ENCODE assay signal across 10 cellular contexts in the genomic region with DNA sequence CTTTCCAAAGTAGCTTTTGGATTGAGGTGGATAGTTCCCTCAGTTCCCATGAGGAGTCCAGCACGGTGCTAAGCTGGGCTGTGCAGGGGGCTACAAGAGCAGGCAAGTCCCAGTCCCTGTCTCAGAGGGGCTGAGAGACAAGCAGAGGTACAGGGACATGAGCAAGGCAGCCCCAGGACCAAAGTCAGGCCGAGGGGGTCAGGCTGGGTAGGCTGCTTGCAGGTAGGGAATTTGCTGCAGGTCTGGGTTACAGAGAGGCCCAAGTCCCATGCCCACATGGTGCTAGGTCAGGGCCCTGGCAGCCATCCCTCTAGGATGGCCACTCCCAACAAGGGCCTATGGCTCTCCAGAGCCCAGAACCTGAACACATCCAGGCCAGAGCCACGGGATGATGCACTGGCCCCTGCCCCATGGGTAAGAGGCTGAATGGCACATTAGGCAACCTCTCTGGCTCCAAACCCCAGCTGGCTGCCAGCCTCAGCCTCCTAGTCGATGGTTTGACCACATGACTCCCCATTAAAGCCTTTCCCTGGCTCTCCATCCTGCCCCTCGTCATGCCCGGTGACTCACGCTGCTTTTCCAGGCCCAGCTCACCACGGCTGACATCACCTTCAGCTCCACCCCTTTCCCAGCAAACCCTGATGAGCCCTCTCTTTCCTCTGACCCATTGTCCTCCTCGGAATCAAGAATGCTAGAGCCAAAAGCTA.
DNase-seq lines count a peak whose midpoint lies in the region; ATAC-seq and TF ChIP-seq lines count a peak whose summit lies in the region.
"Had no signal": no experiment of that assay in that cellular context is flagged by ENCODE, and none has a peak within 500 bp of the region (broad histone marks: within the 10 kb centered on the region; RNA-seq: fewer than 3 reads in every experiment).

No MANE protein-coding gene starts in this region.

- H3K4me1 ChIP-seq in aorta (ENCODE audit: control insufficient read depth in 1 of 2, insufficient read depth in 2 of 2, low read length in 2 of 2), result no peaks in the 10 kb centered on the region
- H3K4me1 ChIP-seq in HAP-1, result no peaks in the 10 kb centered on the region
- peaks cover 12% of the 10 kb centered on the region; the same call in 1 of the 2 replicates for H3K4me1 ChIP-seq in GM23338 (ENCODE audit: insufficient read depth)

- H3K36me3 Mint-ChIP-seq in chondrocyte (ENCODE audit: low read depth) (no peaks in the 10 kb centered on the region), GM23338 (ENCODE audit: low read depth) (no peaks in the 10 kb centered on the region)

- no peaks in the 10 kb centered on the region for H3K79me2 ChIP-seq in GM23338 (replicated peaks; ENCODE audit: insufficient read depth)

- TF ChIP-seq CTCF in chondrocyte (IDR thresholded peaks at IDR 0.05) (no peak), lower leg skin (IDR thresholded peaks at IDR 0.05) (no peak), GM23338 (conservative IDR thresholded peaks at IDR 0.05; ENCODE audit: low read depth in 2 of 2) (no peak)

- no peaks in the 10 kb centered on the region for H3K9me2 ChIP-seq in GM23338 (ENCODE audit: insufficient read depth)

- H3K27ac Mint-ChIP-seq in chondrocyte (ENCODE audit: unreplicated experiment) (peak overlapping the region; percentile 54), GM23338 (no peak overlapping the region)
- H3K27ac Mint-ChIP-seq: activated CD4-positive, alpha-beta memory T cell treated with anti-CD3 and anti-CD28 coated beads, Interleukin-2, amount 10 ng/mL, durations not matched to agents 7 days and 5 days; B cell had no signal

- no peaks in the 10 kb centered on the region for H3K27me3 Mint-ChIP-seq in chondrocyte (ENCODE audit: low read depth)
- H3K27me3 Mint-ChIP-seq in GM23338 (ENCODE audit: insufficient read depth, low read depth, poor library complexity), result peaks cover 21% of the 10 kb centered on the region

- ATAC-seq in Right ventricle myocardium superior (ENCODE audit: poor library complexity) (peak; percentile 40), aorta (ENCODE audit: low FRiP score) (peak; percentile 60), GM18520 (IDR thresholded peaks at IDR 0.05; ENCODE audit: unreplicated experiment) (no peak), GM23338 (no peak)

- H3K27me3 ChIP-seq in aorta (ENCODE audit: control insufficient read depth in 1 of 2, insufficient read depth in 2 of 2, low read length in 1 of 2), result no peaks in the 10 kb centered on the region
- H3K27me3 ChIP-seq in HAP-1 (ENCODE audit: low read depth), result no peaks in the 10 kb centered on the region
- no peaks in the 10 kb centered on the region for H3K27me3 ChIP-seq in GM23338 (ENCODE audit: insufficient read depth)

- H3K4me3 Mint-ChIP-seq in chondrocyte (ENCODE audit: unreplicated experiment) (no peak overlapping the region), GM23338 (no peak overlapping the region)
- H3K4me3 Mint-ChIP-seq: activated CD4-positive, alpha-beta memory T cell treated with anti-CD3 and anti-CD28 coated beads, Interleukin-2, amount 10 ng/mL, durations not matched to agents 7 days and 5 days; B cell had no signal

- intact Hi-C loops in Right ventricle myocardium superior (cut with DNase I) (no loop called here), cardiac septum (cut with DNase I) (no loop called here), lower leg skin (cut with DNase I; ENCODE audit: low total_unique reads) (no loop called here), aorta (cut with DNase I) (no loop called here)

- H4K20me1 ChIP-seq in GM23338 (replicated peaks; ENCODE audit: insufficient read depth), result no peaks in the 10 kb centered on the region

- DNase-seq in Right ventricle myocardium superior (peak; percentile 54), cardiac septum (ENCODE audit: low spot score) (no peak), chondrocyte (ENCODE audit: low spot score) (no peak), lower leg skin (ENCODE audit: low spot score in 2 of 2) (peak; percentile 79 to 90), aorta (peak; percentile 82 to 95), HAP-1 (ENCODE audit: low spot score in 2 of 2) (no peak), GM23338 (ENCODE audit: low spot score) (no peak)
- DNase-seq: activated CD4-positive, alpha-beta memory T cell treated with anti-CD3 and anti-CD28 coated beads, Interleukin-2, amount 10 ng/mL, durations not matched to agents 7 days and 5 days had no signal

- H3K4me1 Mint-ChIP-seq in chondrocyte (ENCODE audit: low read depth) (peaks cover 13% of the 10 kb centered on the region), GM23338 (peaks cover 29% of the 10 kb centered on the region)

- H3K27ac ChIP-seq in aorta (ENCODE audit: low read depth in 1 of 2, low read length in 2 of 2) (no peak overlapping the region), GM23338 (ENCODE audit: low read depth) (no peak overlapping the region)

- H3K4me3 ChIP-seq in lower leg skin (ENCODE audit: low read depth, poor library complexity, severe bottlenecking) (no peak overlapping the region), aorta (ENCODE audit: low read length in 2 of 2) (no peak overlapping the region), HAP-1 (no peak overlapping the region), GM23338 (no peak overlapping the region)

- in situ Hi-C loops in HAP-1 (cut with MboI; ENCODE audit: low sequenced_read_pairs), result loop anchor here (25.0 kb wide), 1 partner anchor 496 kb away; no protein-coding TSS in a partner anchor

- H3F3A ChIP-seq in GM23338 (replicated peaks; ENCODE audit: low read depth), result no peaks in the 10 kb centered on the region

- no peak overlapping the region for H3K4me2 ChIP-seq in GM23338

- H3K9me3 Mint-ChIP-seq in chondrocyte (ENCODE audit: low read depth), result no peaks in the 10 kb centered on the region
- no peaks in the 10 kb centered on the region for H3K9me3 Mint-ChIP-seq in GM23338
- H3K9me3 Mint-ChIP-seq: activated CD4-positive, alpha-beta memory T cell treated with anti-CD3 and anti-CD28 coated beads, Interleukin-2, amount 10 ng/mL, durations not matched to agents 7 days and 5 days had no signal

- H3K36me3 ChIP-seq in aorta (ENCODE audit: control insufficient read depth in 1 of 2, insufficient read depth in 2 of 2, low read length in 1 of 2) (no peaks in the 10 kb centered on the region), HAP-1 (replicated peaks) (no peaks in the 10 kb centered on the region), GM23338 (ENCODE audit: insufficient read depth) (no peaks in the 10 kb centered on the region)

- 30 to 38% methylated on average over 7 to 9 of the region's 9 CpGs for WGBS in lower leg skin, 2 donors
- WGBS in aorta, 2 donors, result 29 to 34% methylated on average over 9 of the region's 9 CpGs

- no peak for TF ChIP-seq POLR2A in lower leg skin (IDR thresholded peaks at IDR 0.05)

- no peak overlapping the region for H2AFZ ChIP-seq in GM23338

- H3K9me3 ChIP-seq in aorta (ENCODE audit: control insufficient read depth, low read length), result no peaks in the 10 kb centered on the region
- no peaks in the 10 kb centered on the region for H3K9me3 ChIP-seq in HAP-1

TF ChIP-seq in GM23338, 12 proteins besides CTCF, POLR2A, EP300 and RAD21 (continues in another document):
- no peak for TF ChIP-seq POLR2AphosphoS5 (IDR thresholded peaks at IDR 0.05; ENCODE audit: low read depth)
- TF ChIP-seq ZNF114 (CRISPR knock-in tag; IDR thresholded peaks at IDR 0.05), result no peak
- TF ChIP-seq CREB1 (CRISPR knock-in tag; IDR thresholded peaks at IDR 0.05; ENCODE audit: low read depth), result no peak

Comparison
In these comparisons a context has a peak if more than half of its experiments do, and no peak if none do; other contexts are left out.
1. DNase-seq: peak in Right ventricle myocardium superior (single experiment), lower leg skin (2 of 2) and aorta (2 of 2); none in cardiac septum (single experiment), chondrocyte (single experiment), HAP-1 (0 of 2) and GM23338 (single experiment).
2. ATAC-seq: peak in Right ventricle myocardium superior (single experiment) and aorta (single experiment); none in GM18520 (single experiment) and GM23338 (single experiment).